13 cellular contexts compared by ENCODE assay signal in genomic region chr16:2038359-2039285, GRCh38. TPM values are rescaled to one million over a fixed set of nuclear protein-coding genes. Genes with fewer than 3 reads are reported as not detected.
DNase-seq lines count a peak whose midpoint lies in the region; ATAC-seq and TF ChIP-seq lines count a peak whose summit lies in the region.
"Had no signal": no experiment of that assay in that cellular context is flagged by ENCODE, and none has a peak within 500 bp of the region (broad histone marks: within the 10 kb centered on the region; RNA-seq: fewer than 3 reads in every experiment).

No MANE protein-coding gene starts in this region.

- H3K4me2 ChIP-seq in PC-3 (ENCODE audit: low read length), result peak overlapping the region; percentile 35

- H3F3A ChIP-seq in PC-3 (ENCODE audit: low read length, unreplicated experiment), result no peaks in the 10 kb centered on the region

- DNase-seq in PC-3 (no peak), mesothelial cell of epicardium (ENCODE audit: low spot score in 2 of 2, unreplicated experiment in 2 of 2) (peak in 1 of 2 experiments; percentile 23), thyroid gland (no peak), GM13977 (ENCODE audit: low spot score) (no peak)
- DNase-seq: activated CD4-positive, CD25-positive, alpha-beta regulatory T cell; activated effector memory CD4-positive, alpha-beta T cell treated with Interleukin-2 at 50 U/mL for 16 hours; NCI-H2081 treated with DMSO at 0.1 percent for 48 hours; stimulated activated CD4-positive, alpha-beta T cell treated with anti-CD3 and anti-CD28 coated beads, Interleukin-15, amount 100 ng/mL, for 24 hours had no signal

- H3K9ac ChIP-seq in PC-3 (ENCODE audit: low read length) (peak overlapping the region; percentile 67), duodenal mucosa (ENCODE audit: low read depth in 1 of 2, low read length in 2 of 2) (no peak overlapping the region)

- H3K79me2 ChIP-seq in PC-3 (ENCODE audit: low read length), result peaks cover 30% of the 10 kb centered on the region

- no peaks in the 10 kb centered on the region for H3K9me3 Mint-ChIP-seq in mesothelial cell of epicardium
- H3K9me3 Mint-ChIP-seq: stimulated activated effector memory CD8-positive, alpha-beta T cell treated with anti-CD3 and anti-CD28 coated beads, Interleukin-12 subunit alpha, Interleukin-12 subunit beta, amount 100 ng/mL, for 72 hours had no signal

- peaks cover 76% of the 10 kb centered on the region for H3K4me1 ChIP-seq in PC-3 (ENCODE audit: insufficient read depth, low read length)
- H3K4me1 ChIP-seq in duodenal mucosa (ENCODE audit: control insufficient read depth in 1 of 2, insufficient read depth in 2 of 2, low read length in 2 of 2), result peaks cover 30 to 50% of the 10 kb centered on the region in 2 donors
- H3K4me1 ChIP-seq in thyroid gland, result peaks cover 42 to 88% of the 10 kb centered on the region in 2 donors

- TF ChIP-seq CTCF in PC-3 (conservative IDR thresholded peaks at IDR 0.05; ENCODE audit: low read depth, low read length), result no peak
- no peak for TF ChIP-seq CTCF in mesothelial cell of epicardium (IDR thresholded peaks at IDR 0.05; ENCODE audit: unreplicated experiment)
- TF ChIP-seq CTCF in thyroid gland (IDR thresholded peaks at IDR 0.05), result no peak
- TF ChIP-seq CTCF in GM13977 (IDR thresholded peaks at IDR 0.05; ENCODE audit: extremely low read depth, insufficient read depth, missing control alignments), result no peak

- no peak overlapping the region for H2AFZ ChIP-seq in PC-3 (ENCODE audit: low read length)

- in situ Hi-C loops in GM13977 (cut with MboI; ENCODE audit: low pct_unique_long_range_greater_than_20kb, low sequenced_read_pairs, unreplicated experiment), result no loop called here

- H3K9me3 ChIP-seq in PC-3 (ENCODE audit: low read length) (no peaks in the 10 kb centered on the region), duodenal mucosa (ENCODE audit: control insufficient read depth in 1 of 2, low read length in 2 of 2) (no peaks in the 10 kb centered on the region), thyroid gland (no peaks in the 10 kb centered on the region)

- CTCF ChIA-PET in PC-3 (lab: Charles Lee), result no interaction called here

- POLR2A ChIA-PET in PC-3 (lab: Charles Lee; ENCODE audit: unreplicated experiment), result interaction anchor here (0.5 to 0.6 kb wide), 3 partner anchors 52 to 117 kb away, joined by 3 to 5 read pairs (median 4); partner anchors contain the start of gene TRAF7

- intact Hi-C loops in PC-3 (cut with micrococcal nuclease) (no loop called here), thyroid gland (cut with DNase I) (no loop called here)

- no peak for ATAC-seq in PC-3
- ATAC-seq in GM18868 (IDR thresholded peaks at IDR 0.05; ENCODE audit: unreplicated experiment), result no peak
- no peak for ATAC-seq in HG02642 (IDR thresholded peaks at IDR 0.05; ENCODE audit: poor library complexity, unreplicated experiment)
- ATAC-seq: stimulated activated effector memory CD8-positive, alpha-beta T cell treated with anti-CD3 and anti-CD28 coated beads, Interleukin-12 subunit alpha, Interleukin-12 subunit beta, amount 100 ng/mL, for 72 hours had no signal

- BruUV-seq in PC-3 (replicated peaks; lab: Mats Ljungman, UMichigan), result no TSS peak

- no peaks in the 10 kb centered on the region for H3K27me3 Mint-ChIP-seq in mesothelial cell of epicardium (ENCODE audit: low read depth)

- peak overlapping the region; percentile 100 for H3K27ac ChIP-seq in PC-3 (ENCODE audit: low read length)
- peak overlapping the region; percentile 58 for H3K27ac ChIP-seq in duodenal mucosa (ENCODE audit: low read depth, low read length)
- peak overlapping the region; percentile 22 to 82 (median 51) for H3K27ac ChIP-seq in thyroid gland

- no peaks in the 10 kb centered on the region for H4K20me1 ChIP-seq in PC-3 (ENCODE audit: low read length)

- H3K27me3 ChIP-seq in PC-3 (ENCODE audit: low read length), result no peaks in the 10 kb centered on the region
- H3K27me3 ChIP-seq in duodenal mucosa (ENCODE audit: control insufficient read depth in 1 of 2, insufficient read depth in 2 of 2, low read length in 2 of 2), result no peaks in the 10 kb centered on the region
- no peaks in the 10 kb centered on the region for H3K27me3 ChIP-seq in thyroid gland

- H3K4me3 ChIP-seq in PC-3 (ENCODE audit: low read length) (no peak overlapping the region), duodenal mucosa (ENCODE audit: low read depth in 1 of 2, low read length in 2 of 2) (no peak overlapping the region), thyroid gland (replicated peaks in 1 of 3) (no peak overlapping the region)

- H3K27ac Mint-ChIP-seq in mesothelial cell of epicardium, result peak overlapping the region; percentile 98
- H3K27ac Mint-ChIP-seq: stimulated activated effector memory CD8-positive, alpha-beta T cell treated with anti-CD3 and anti-CD28 coated beads, Interleukin-12 subunit alpha, Interleukin-12 subunit beta, amount 100 ng/mL, for 72 hours had no signal

- no peaks in the 10 kb centered on the region for H3K9me2 ChIP-seq in PC-3 (replicated peaks; ENCODE audit: low read length)

- no peak for TF ChIP-seq POLR2A in thyroid gland (IDR thresholded peaks at IDR 0.05)

- H3K4me3 Mint-ChIP-seq in mesothelial cell of epicardium, result no peak overlapping the region
- H3K4me3 Mint-ChIP-seq: stimulated activated effector memory CD8-positive, alpha-beta T cell treated with anti-CD3 and anti-CD28 coated beads, Interleukin-12 subunit alpha, Interleukin-12 subunit beta, amount 100 ng/mL, for 72 hours had no signal

- H3K4me1 Mint-ChIP-seq in mesothelial cell of epicardium, result peaks cover 43% of the 10 kb centered on the region
- H3K4me1 Mint-ChIP-seq: stimulated activated effector memory CD8-positive, alpha-beta T cell treated with anti-CD3 and anti-CD28 coated beads, Interleukin-12 subunit alpha, Interleukin-12 subunit beta, amount 100 ng/mL, for 72 hours had no signal

- H3K36me3 Mint-ChIP-seq in mesothelial cell of epicardium, result no peaks in the 10 kb centered on the region
- H3K36me3 Mint-ChIP-seq: stimulated activated effector memory CD8-positive, alpha-beta T cell treated with anti-CD3 and anti-CD28 coated beads, Interleukin-12 subunit alpha, Interleukin-12 subunit beta, amount 100 ng/mL, for 72 hours had no signal

- 65 to 81% methylated on average over 12 to 39 of the region's 41 CpGs for WGBS in thyroid gland, 2 donors

- H3K36me3 ChIP-seq in PC-3 (ENCODE audit: low read depth, low read length) (no peaks in the 10 kb centered on the region; the same call in 1 of the 2 replicates), duodenal mucosa (ENCODE audit: control insufficient read depth in 1 of 2, insufficient read depth in 2 of 2, low read length in 2 of 2) (no peaks in the 10 kb centered on the region), thyroid gland (peaks cover 0 to 8% of the 10 kb centered on the region in 2 donors)

RNA-seq across cellular contexts. Expression of gene NTHL1, which starts 9.0 kb away (rescaled TPM):
- total RNA-seq in PC-3 (2014; rRNA removed) (87.1 and 90.1 TPM in 2 replicates), mesothelial cell of epicardium (27.6 to 31.1 TPM (median 29.7 TPM) in 3 replicates), thyroid gland (10 to 100 TPM in 3 of 4 donors, 1 to 10 TPM in 1; 6.1 to 38.7 (median 25.0) TPM)

RNA-seq across cellular contexts. Expression of gene TSC2, which starts 9.2 kb away (rescaled TPM):
- total RNA-seq in PC-3 (2014; rRNA removed) (59.3 and 64.4 TPM in 2 replicates), mesothelial cell of epicardium (242 to 250 TPM (median 243 TPM) in 3 replicates), thyroid gland (100 to 1,000 TPM; 101 to 148 (median 109) TPM)

RNA-seq across cellular contexts. Expression of gene NHERF2, which starts 11.9 kb away (rescaled TPM):
- 145 and 160 TPM in 2 replicates for total RNA-seq in PC-3 (2014; rRNA removed)
- total RNA-seq in mesothelial cell of epicardium, result 48.1 to 55.1 TPM (median 51.3 TPM) in 3 replicates
- total RNA-seq in thyroid gland, result 100 to 1,000 TPM in 1 of 4 donors, 10 to 100 TPM in 3; 73.8 to 146 (median 81.6) TPM

RNA-seq across cellular contexts. Expression of gene NPW, which starts 19.0 kb away (rescaled TPM):
- 3.8 and 5.6 TPM in 2 replicates for total RNA-seq in PC-3 (2014; rRNA removed)
- total RNA-seq in mesothelial cell of epicardium, result 14.0 to 16.1 TPM (median 15.4 TPM) in 3 replicates
- under 1 TPM in 2 of 4 donors, not detected in 2; 0.54 to 0.63 TPM for total RNA-seq in thyroid gland
- total RNA-seq: mononuclear cell had no signal

RNA-seq across cellular contexts. Expression of gene ZNF598, which starts 29.0 kb away (rescaled TPM):
- 44.4 and 60.1 TPM in 2 replicates for total RNA-seq in PC-3 (2014; rRNA removed)
- 50.6 to 52.7 TPM (median 52.7 TPM) in 3 replicates for total RNA-seq in mesothelial cell of epicardium
- 10 to 100 TPM; 19.0 to 38.4 (median 27.4) TPM for total RNA-seq in thyroid gland
